In genomic region chr5:179860301-179860700, GRCh38 we compare ENCODE assay signal across 11 cellular contexts. TPM values are rescaled to one million over a fixed set of nuclear protein-coding genes. Genes with fewer than 3 reads are reported as not detected.
A peak's percentile ranks its signal among the peaks of the same experiment; 100 is the strongest.
DNase-seq lines count a peak whose midpoint lies in the region; ATAC-seq and TF ChIP-seq lines count a peak whose summit lies in the region.
"Had no signal": no experiment of that assay in that cellular context is flagged by ENCODE, and none has a peak within 500 bp of the region (broad histone marks: within the 10 kb centered on the region; RNA-seq: fewer than 3 reads in every experiment).

No MANE protein-coding gene starts in this region.

- TF ChIP-seq EP300 in neural cell (conservative IDR thresholded peaks at IDR 0.05; ENCODE audit: poor library complexity, severe bottlenecking): no peak

- no peak for TF ChIP-seq RAD21 in neural cell (conservative IDR thresholded peaks at IDR 0.05)

- H3K27ac ChIP-seq in CD4-positive, alpha-beta T cell (ENCODE audit: low read depth, low read length): no peak overlapping the region
- H3K27ac ChIP-seq in neural cell (ENCODE audit: low read length): no peak overlapping the region

- no peaks in the 10 kb centered on the region for H3K9me3 ChIP-seq in CD4-positive, alpha-beta T cell (ENCODE audit: control insufficient read depth, low read length)
- no peaks in the 10 kb centered on the region for H3K9me3 ChIP-seq in neural cell (ENCODE audit: low read length)

- H3K36me3 ChIP-seq in neural cell (ENCODE audit: insufficient read depth, low read length): no peaks in the 10 kb centered on the region

- no peaks in the 10 kb centered on the region for H3K9me2 ChIP-seq in neural cell (ENCODE audit: insufficient read depth, low read length)

- H3K9ac ChIP-seq in neural cell (ENCODE audit: low read length): no peak overlapping the region

- no peaks in the 10 kb centered on the region for H4K20me1 ChIP-seq in neural cell (ENCODE audit: insufficient read depth)

- no peaks in the 10 kb centered on the region for H3K9me3 Mint-ChIP-seq in CD4-positive, alpha-beta T cell
- H3K9me3 Mint-ChIP-seq in activated naive CD8-positive, alpha-beta T cell treated with anti-CD3 and anti-CD28 coated beads, Interleukin-2, amount 50 U/mL, for 24 hours: no peaks in the 10 kb centered on the region

- no peak overlapping the region for H2AFZ ChIP-seq in neural cell (ENCODE audit: low read depth, low read length)

- no peak for DNase-seq in CD4-positive, alpha-beta T cell
- peak; percentile 25 for DNase-seq in G401 (ENCODE audit: low spot score)
- DNase-seq in activated naive CD8-positive, alpha-beta T cell treated with anti-CD3 and anti-CD28 coated beads, Interleukin-2, amount 50 U/mL, for 24 hours: no peak
- no peak for DNase-seq in NCI-H82 treated with DMSO at 0.1 percent for 48 hours (lab: John Stamatoyannopoulos, UW; ENCODE audit: unreplicated experiment)
- DNase-seq in NCI-H774 (lab: John Stamatoyannopoulos, UW): no peak
- DNase-seq: amygdala; effector memory CD4-positive, alpha-beta T cell; Right ventricle myocardium superior had no signal

- POLR2A ChIA-PET in CD4-positive, alpha-beta T cell (lab: Charles Lee): no interaction called here

- peak overlapping the region; percentile 19 for H3K4me2 ChIP-seq in neural cell (ENCODE audit: low read length)

- in situ Hi-C loops in G401 (cut with HindIII; ENCODE audit: low sequenced_read_pairs): no loop called here

- H3K36me3 Mint-ChIP-seq in CD4-positive, alpha-beta T cell (ENCODE audit: low read depth): peaks cover 29% of the 10 kb centered on the region
- H3K36me3 Mint-ChIP-seq in activated naive CD8-positive, alpha-beta T cell treated with anti-CD3 and anti-CD28 coated beads, Interleukin-2, amount 50 U/mL, for 24 hours (ENCODE audit: low read depth): peaks cover 14% of the 10 kb centered on the region

- no peak for TF ChIP-seq CTCF in CD4-positive, alpha-beta T cell (IDR thresholded peaks at IDR 0.05)
- TF ChIP-seq CTCF in neural cell (IDR thresholded peaks at IDR 0.05; ENCODE audit: poor library complexity, severe bottlenecking): no peak

- H3K79me2 ChIP-seq in neural cell (replicated peaks; ENCODE audit: insufficient read depth, low read length): peaks cover 28% of the 10 kb centered on the region

- peak overlapping the region; percentile 99 for H3K4me3 ChIP-seq in neural cell (ENCODE audit: low read length)

- CTCF ChIA-PET in CD4-positive, alpha-beta T cell (lab: Charles Lee): no interaction called here

- intact Hi-C loops in CD4-positive, alpha-beta T cell (cut with DNase I, micrococcal nuclease): no loop called here

- peaks cover 17% of the 10 kb centered on the region for H3K4me1 Mint-ChIP-seq in CD4-positive, alpha-beta T cell (ENCODE audit: low read depth)
- peaks cover 19% of the 10 kb centered on the region for H3K4me1 Mint-ChIP-seq in activated naive CD8-positive, alpha-beta T cell treated with anti-CD3 and anti-CD28 coated beads, Interleukin-2, amount 50 U/mL, for 24 hours

- no peaks in the 10 kb centered on the region for H3K27me3 Mint-ChIP-seq in CD4-positive, alpha-beta T cell
- no peaks in the 10 kb centered on the region for H3K27me3 Mint-ChIP-seq in activated naive CD8-positive, alpha-beta T cell treated with anti-CD3 and anti-CD28 coated beads, Interleukin-2, amount 50 U/mL, for 24 hours

- ATAC-seq in CD4-positive, alpha-beta T cell (ENCODE audit: poor library complexity): no peak
- ATAC-seq in activated naive CD8-positive, alpha-beta T cell treated with anti-CD3 and anti-CD28 coated beads, Interleukin-2, amount 50 U/mL, for 24 hours: no peak
- no peak for ATAC-seq in HG03439 (IDR thresholded peaks at IDR 0.05; ENCODE audit: unreplicated experiment)
- ATAC-seq: activated CD4-positive, CD25-positive, alpha-beta regulatory T cell treated with anti-CD3 and anti-CD28 coated beads, Interleukin-2, amount 50 U/mL, for 24 hours had no signal

- H3K27ac Mint-ChIP-seq in CD4-positive, alpha-beta T cell: peak overlapping the region; percentile 36
- H3K27ac Mint-ChIP-seq in activated naive CD8-positive, alpha-beta T cell treated with anti-CD3 and anti-CD28 coated beads, Interleukin-2, amount 50 U/mL, for 24 hours: no peak overlapping the region

- peak overlapping the region; percentile 87 for H3K4me3 Mint-ChIP-seq in CD4-positive, alpha-beta T cell
- H3K4me3 Mint-ChIP-seq in activated naive CD8-positive, alpha-beta T cell treated with anti-CD3 and anti-CD28 coated beads, Interleukin-2, amount 50 U/mL, for 24 hours: peak overlapping the region; percentile 4

- no peaks in the 10 kb centered on the region for H3F3A ChIP-seq in neural cell (ENCODE audit: insufficient read depth, low read length, poor library complexity, severe bottlenecking)

- H3K27me3 ChIP-seq in CD4-positive, alpha-beta T cell (ENCODE audit: control insufficient read depth, insufficient read depth, low read length): no peaks in the 10 kb centered on the region
- H3K27me3 ChIP-seq in neural cell (ENCODE audit: insufficient read depth, low read depth, low read length): no peaks in the 10 kb centered on the region

TF ChIP-seq in neural cell, 6 proteins besides CTCF, POLR2A, EP300 and RAD21:
- TF ChIP-seq SMC3 (conservative IDR thresholded peaks at IDR 0.05; ENCODE audit: poor library complexity) (no peak), TAF1 (IDR thresholded peaks at IDR 0.05; ENCODE audit: low read depth) (no peak), EZH2 (IDR thresholded peaks at IDR 0.05; ENCODE audit: borderline replicate concordance, insufficient read depth, low read length, poor library complexity, severe bottlenecking) (no peak), MXI1 (conservative IDR thresholded peaks at IDR 0.05; ENCODE audit: poor library complexity, severe bottlenecking) (no peak), POLR2AphosphoS5 (IDR thresholded peaks at IDR 0.05) (no peak), REST (IDR thresholded peaks at IDR 0.05; ENCODE audit: borderline replicate concordance) (no peak)

RNA-seq across cellular contexts. Expression of gene MRNIP, which starts 1.7 kb away (rescaled TPM):
- total RNA-seq in CD4-positive, alpha-beta T cell: 10 to 100 TPM; 31.8 to 32.8 TPM
- total RNA-seq in G401 (2014; rRNA removed; shearing (Covaris generic)): 22.0 and 38.5 TPM in 2 replicates
- polyA plus RNA-seq in neural cell: 121 and 155 TPM in 2 replicates
- 56.0 and 59.3 TPM in 2 replicates for polyA minus RNA-seq in neural cell

RNA-seq across cellular contexts. Expression of gene SQSTM1, which starts 39.6 kb away (rescaled TPM):
- 100 to 1,000 TPM; 260 to 267 TPM for total RNA-seq in CD4-positive, alpha-beta T cell
- total RNA-seq in G401 (2014; rRNA removed; shearing (Covaris generic)): 139 and 150 TPM in 2 replicates
- polyA plus RNA-seq in neural cell: 64.5 and 77.6 TPM in 2 replicates
- 66.7 and 79.6 TPM in 2 replicates for polyA minus RNA-seq in neural cell

RNA-seq across cellular contexts. Expression of gene TBC1D9B, which starts 47.4 kb away (rescaled TPM):
- 10 to 100 TPM; 67.5 to 71.8 TPM for total RNA-seq in CD4-positive, alpha-beta T cell
- 47.4 and 58.0 TPM in 2 replicates for total RNA-seq in G401 (2014; rRNA removed; shearing (Covaris generic))
- polyA plus RNA-seq in neural cell: 50.7 and 84.2 TPM in 2 replicates
- polyA minus RNA-seq in neural cell: 65.1 and 80.3 TPM in 2 replicates

RNA-seq across cellular contexts. Expression of gene MGAT4B, which starts 53.6 kb away (rescaled TPM):
- total RNA-seq in CD4-positive, alpha-beta T cell: 100 to 1,000 TPM; 141 to 145 TPM
- total RNA-seq in G401 (2014; rRNA removed; shearing (Covaris generic)): 122 and 128 TPM in 2 replicates
- polyA plus RNA-seq in neural cell: 70.6 and 83.7 TPM in 2 replicates
- 46.0 and 56.5 TPM in 2 replicates for polyA minus RNA-seq in neural cell
